Comparison of ENCODE assay signal across 1 cellular context in the genomic region with DNA sequence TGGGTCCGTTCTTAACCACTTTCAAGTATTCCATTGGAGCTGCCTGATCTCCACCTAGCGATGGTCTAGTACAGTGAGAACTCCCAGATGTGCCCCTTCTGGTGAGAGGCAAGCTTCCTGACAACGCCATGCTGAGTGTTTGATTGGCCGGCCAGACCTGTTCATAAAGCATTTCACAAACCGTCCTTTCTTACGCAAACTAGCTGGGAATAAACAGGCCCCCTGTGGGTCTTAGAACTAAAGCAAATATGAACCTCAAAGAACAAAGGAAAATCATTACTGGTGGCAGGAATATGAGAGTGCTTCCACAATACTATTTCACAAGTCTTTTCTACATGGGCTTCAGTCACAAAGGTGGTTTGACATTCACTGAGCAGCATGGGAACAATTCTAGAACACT.
TF ChIP-seq lines count a peak whose summit lies in the region.

No MANE protein-coding gene starts in this region.

TF ChIP-seq in HEK293T, 16 proteins besides CTCF, POLR2A, EP300 and RAD21 (continued from another document):
- TF ChIP-seq PKNOX1 (IDR thresholded peaks at IDR 0.05) (no peak), FOXK2 (IDR thresholded peaks at IDR 0.05) (no peak), SP1 (IDR thresholded peaks at IDR 0.05) (no peak), ELF4 (IDR thresholded peaks at IDR 0.05) (no peak), ARNT (IDR thresholded peaks at IDR 0.05) (no peak), FOXM1 (IDR thresholded peaks at IDR 0.05; ENCODE audit: borderline replicate concordance) (no peak), LEF1 (IDR thresholded peaks at IDR 0.05; ENCODE audit: borderline replicate concordance) (no peak), CTBP1 (IDR thresholded peaks at IDR 0.05; ENCODE audit: borderline replicate concordance) (no peak), FOXA1 (IDR thresholded peaks at IDR 0.05) (no peak), NFRKB (IDR thresholded peaks at IDR 0.05) (no peak), TARDBP (IDR thresholded peaks at IDR 0.05) (no peak)
